ENCODE assay signal across 21 cellular contexts in genomic region chr9:70805953-70806352, GRCh38.
A peak's percentile ranks its signal among the peaks of the same experiment; 100 is the strongest.
DNase-seq lines count a peak whose midpoint lies in the region; ATAC-seq and TF ChIP-seq lines count a peak whose summit lies in the region.
"Had no signal": no experiment of that assay in that cellular context is flagged by ENCODE, and none has a peak within 500 bp of the region (broad histone marks: within the 10 kb centered on the region; RNA-seq: fewer than 3 reads in every experiment).

No MANE protein-coding gene starts in this region.

- H3K4me3 ChIP-seq in retinal pigment epithelial cell (ENCODE audit: low read length) = no peak overlapping the region
- H3K4me3 ChIP-seq in heart left ventricle = no peak overlapping the region
- H3K4me3 ChIP-seq in endodermal cell (ENCODE audit: low read length) = no peak overlapping the region
- H3K4me3 ChIP-seq: thoracic aorta had no signal

- H3K27me3 Mint-ChIP-seq in endodermal cell (ENCODE audit: insufficient read depth) = no peaks in the 10 kb centered on the region
- peaks cover 3% of the 10 kb centered on the region for H3K27me3 Mint-ChIP-seq in progenitor cell of endocrine pancreas

- H3K27ac Mint-ChIP-seq in endodermal cell (no peak overlapping the region), progenitor cell of endocrine pancreas (no peak overlapping the region)
- H3K27ac Mint-ChIP-seq: activated CD4-positive, alpha-beta T cell treated with anti-CD3 and anti-CD28 coated beads, Interleukin-2, amount 10 ng/mL, durations not matched to agents 7 days and 5 days; immature natural killer cell had no signal

- H3K4me1 Mint-ChIP-seq in endodermal cell (no peaks in the 10 kb centered on the region), progenitor cell of endocrine pancreas (ENCODE audit: low read depth) (no peaks in the 10 kb centered on the region)
- H3K4me1 Mint-ChIP-seq: activated CD4-positive, alpha-beta T cell treated with anti-CD3 and anti-CD28 coated beads, Interleukin-2, amount 10 ng/mL, durations not matched to agents 7 days and 5 days; immature natural killer cell had no signal

- no peak for ATAC-seq in heart left ventricle
- ATAC-seq: HCT116, Right ventricle myocardium inferior had no signal

- no peaks in the 10 kb centered on the region for H3K27me3 ChIP-seq in heart left ventricle
- no peaks in the 10 kb centered on the region for H3K27me3 ChIP-seq in endodermal cell (ENCODE audit: control insufficient read depth, insufficient read depth, low read length, poor library complexity, severe bottlenecking)
- H3K27me3 ChIP-seq: neutrophil had no signal

- H3K36me3 ChIP-seq in heart left ventricle (no peaks in the 10 kb centered on the region), endodermal cell (ENCODE audit: control insufficient read depth, insufficient read depth, low read length) (no peaks in the 10 kb centered on the region)
- H3K36me3 ChIP-seq: neutrophil, thoracic aorta had no signal

- H3K9me3 Mint-ChIP-seq in endodermal cell (no peaks in the 10 kb centered on the region), progenitor cell of endocrine pancreas (ENCODE audit: low read depth) (no peaks in the 10 kb centered on the region)
- H3K9me3 Mint-ChIP-seq: activated CD4-positive, alpha-beta T cell treated with anti-CD3 and anti-CD28 coated beads, Interleukin-2, amount 10 ng/mL, durations not matched to agents 7 days and 5 days had no signal

- TF ChIP-seq POLR2A in heart left ventricle (IDR thresholded peaks at IDR 0.05) = no peak

- H3K27ac ChIP-seq in heart left ventricle (no peak overlapping the region), endodermal cell (ENCODE audit: low read depth, low read length) (no peak overlapping the region)
- H3K27ac ChIP-seq: neutrophil, thoracic aorta had no signal

- H3K9me3 ChIP-seq in heart left ventricle = no peaks in the 10 kb centered on the region
- H3K9me3 ChIP-seq in endodermal cell (ENCODE audit: control insufficient read depth, low read length) = no peaks in the 10 kb centered on the region
- H3K9me3 ChIP-seq: neutrophil, thoracic aorta had no signal

- TF ChIP-seq CTCF in retinal pigment epithelial cell (conservative IDR thresholded peaks at IDR 0.05; ENCODE audit: low read depth, low read length) (no peak), heart left ventricle (IDR thresholded peaks at IDR 0.05) (no peak), endodermal cell (conservative IDR thresholded peaks at IDR 0.05) (no peak), progenitor cell of endocrine pancreas (IDR thresholded peaks at IDR 0.05; ENCODE audit: unreplicated experiment) (no peak)

- DNase-seq in NCI-H2171 (lab: John Stamatoyannopoulos, UW) = peak; percentile 20
- DNase-seq in cerebellum (ENCODE audit: low spot score) = peak; percentile 53
- peak; percentile 38 for DNase-seq in inferior parietal cortex (ENCODE audit: extremely low spot score)
- DNase-seq in retinal pigment epithelial cell (ENCODE audit: low read depth) = peak; percentile 37
- DNase-seq in kidney tubule cell (ENCODE audit: low spot score) = no peak
- DNase-seq in heart left ventricle = no peak
- no peak for DNase-seq in endodermal cell
- no peak for DNase-seq in progenitor cell of endocrine pancreas (ENCODE audit: low spot score, unreplicated experiment)
- DNase-seq: activated CD4-positive, alpha-beta T cell treated with anti-CD3 and anti-CD28 coated beads, Interleukin-2, amount 10 ng/mL, durations not matched to agents 7 days and 5 days; activated CD8-positive, alpha-beta memory T cell treated with anti-CD3 and anti-CD28 coated beads, Interleukin-2, amount 50 U/mL, for 48 hours; activated effector memory CD4-positive, alpha-beta T cell treated with anti-CD3 and anti-CD28 coated beads, Interleukin-2, amount 50 U/mL, for 16 hours; DMS153; GF-D8; immature natural killer cell; Kasumi-1; NCI-H1092; NCI-H2029 treated with DMSO at 0.1 percent for 48 hours had no signal

- H3K4me1 ChIP-seq in heart left ventricle (no peaks in the 10 kb centered on the region), endodermal cell (ENCODE audit: control insufficient read depth, insufficient read depth, low read length) (no peaks in the 10 kb centered on the region)

- H3K36me3 Mint-ChIP-seq in endodermal cell (ENCODE audit: low read depth) (no peaks in the 10 kb centered on the region), progenitor cell of endocrine pancreas (ENCODE audit: insufficient read depth) (no peaks in the 10 kb centered on the region)
- H3K36me3 Mint-ChIP-seq: immature natural killer cell had no signal

- WGBS in heart left ventricle, 4 donors = 71 to 83% (median 77%) methylated on average over 6 of the region's 6 CpGs
- WGBS in endodermal cell (ENCODE audit: insufficient coverage in 1 of 2, insufficient read length in 1 of 2), 2 experiments = 83 to 89% methylated on average over 4 to 6 of the region's 6 CpGs

- intact Hi-C loops in heart left ventricle (cut with DNase I) = no loop called here

- H3K4me3 Mint-ChIP-seq in endodermal cell (no peak overlapping the region), progenitor cell of endocrine pancreas (ENCODE audit: low read depth) (no peak overlapping the region)
- H3K4me3 Mint-ChIP-seq: activated CD4-positive, alpha-beta T cell treated with anti-CD3 and anti-CD28 coated beads, Interleukin-2, amount 10 ng/mL, durations not matched to agents 7 days and 5 days; immature natural killer cell had no signal

- H3K9ac ChIP-seq in endodermal cell (ENCODE audit: extremely low read depth, low read length, poor library complexity, severe bottlenecking) = no peak overlapping the region

Comparison
In these comparisons a context has a peak if more than half of its experiments do, and no peak if none do; other contexts are left out.
1. DNase-seq: peak in NCI-H2171 (single experiment), cerebellum (single experiment), inferior parietal cortex (single experiment) and retinal pigment epithelial cell (single experiment); none in kidney tubule cell (single experiment), heart left ventricle (0 of 5), endodermal cell (single experiment) and progenitor cell of endocrine pancreas (single experiment).